Comparison of ENCODE assay signal across 9 cellular contexts in genomic region chr3:13046569-13047279, GRCh38. TPM values are rescaled to one million over a fixed set of nuclear protein-coding genes. Genes with fewer than 3 reads are reported as not detected.
DNase-seq lines count a peak whose midpoint lies in the region; ATAC-seq and TF ChIP-seq lines count a peak whose summit lies in the region.
"Had no signal": no experiment of that assay in that cellular context is flagged by ENCODE, and none has a peak within 500 bp of the region (broad histone marks: within the 10 kb centered on the region; RNA-seq: fewer than 3 reads in every experiment).

No MANE protein-coding gene starts in this region.

- H3K4me2 ChIP-seq in OCI-LY1 (ENCODE audit: low read length), result peak overlapping the region; percentile 14; the same call in 1 of the 2 replicates
- H3K4me2 ChIP-seq: KMS-11 had no signal

- no peaks in the 10 kb centered on the region for H4K20me1 ChIP-seq in OCI-LY1 (ENCODE audit: insufficient read depth, low read length)

- intact Hi-C loops in spleen (cut with DNase I; ENCODE audit: low total_unique reads) (no loop called here), upper lobe of right lung (cut with DNase I) (no loop called here)

- H3K36me3 ChIP-seq in OCI-LY1 (ENCODE audit: insufficient read depth, low read length) (no peaks in the 10 kb centered on the region), spleen (peaks cover 0 to 4% (median 0%) of the 10 kb centered on the region in 6 donors), upper lobe of right lung (no peaks in the 10 kb centered on the region)

- H3K27me3 ChIP-seq in OCI-LY1 (ENCODE audit: insufficient read depth, low read length) (peaks cover 12% of the 10 kb centered on the region), spleen (replicated peaks in 1 of 7) (no peaks in the 10 kb centered on the region), upper lobe of right lung (no peaks in the 10 kb centered on the region)

- no peaks in the 10 kb centered on the region for H3K36me3 Mint-ChIP-seq in T-helper 1 cell treated with Interleukin-12 subunit alpha and Interleukin-12 subunit beta and Interleukin-4 antibody, amounts not matched to agents 30 μg/mL and 1 μg/mL, for 36 hours (ENCODE audit: low read depth)

- peaks cover 11% of the 10 kb centered on the region for H3K4me1 Mint-ChIP-seq in T-helper 1 cell treated with Interleukin-12 subunit alpha and Interleukin-12 subunit beta and Interleukin-4 antibody, amounts not matched to agents 30 μg/mL and 1 μg/mL, for 36 hours (ENCODE audit: low read depth)

- DNase-seq in T-helper 1 cell (no peak), spleen (no peak), caudate nucleus (lab: John Stamatoyannopoulos, UW) (no peak), HT-29 (ENCODE audit: low spot score) (no peak), upper lobe of right lung (no peak)

- no peak overlapping the region for H3K9ac ChIP-seq in OCI-LY1 (ENCODE audit: low read length)
- H3K9ac ChIP-seq: KMS-11 had no signal

- H3F3A ChIP-seq in OCI-LY1 (ENCODE audit: insufficient read depth, low read length), result no peaks in the 10 kb centered on the region

- peaks cover 17% of the 10 kb centered on the region for H3K4me1 ChIP-seq in OCI-LY1 (ENCODE audit: insufficient read depth, low read length, severe bottlenecking)
- peaks cover 19 to 74% (median 37%) of the 10 kb centered on the region in 6 donors for H3K4me1 ChIP-seq in spleen
- no peaks in the 10 kb centered on the region for H3K4me1 ChIP-seq in upper lobe of right lung

- no peaks in the 10 kb centered on the region for H3K27me3 Mint-ChIP-seq in T-helper 1 cell treated with Interleukin-12 subunit alpha and Interleukin-12 subunit beta and Interleukin-4 antibody, amounts not matched to agents 30 μg/mL and 1 μg/mL, for 36 hours (ENCODE audit: low read depth)

- peak; percentile 31 for ATAC-seq in HG02759 (IDR thresholded peaks at IDR 0.05; ENCODE audit: unreplicated experiment)
- ATAC-seq in upper lobe of right lung, result no peak

- H3K9me3 ChIP-seq in OCI-LY1 (ENCODE audit: low read length) (no peaks in the 10 kb centered on the region), spleen (no peaks in the 10 kb centered on the region), upper lobe of right lung (no peaks in the 10 kb centered on the region)

- no peaks in the 10 kb centered on the region for H3K9me3 Mint-ChIP-seq in T-helper 1 cell treated with Interleukin-12 subunit alpha and Interleukin-12 subunit beta and Interleukin-4 antibody, amounts not matched to agents 30 μg/mL and 1 μg/mL, for 36 hours

- no peaks in the 10 kb centered on the region for H3K79me2 ChIP-seq in OCI-LY1 (ENCODE audit: insufficient read depth, low read length)

- H3K4me3 Mint-ChIP-seq in T-helper 1 cell treated with Interleukin-12 subunit alpha and Interleukin-12 subunit beta and Interleukin-4 antibody, amounts not matched to agents 30 μg/mL and 1 μg/mL, for 36 hours, result no peak overlapping the region

- H3K27ac Mint-ChIP-seq in T-helper 1 cell treated with Interleukin-12 subunit alpha and Interleukin-12 subunit beta and Interleukin-4 antibody, amounts not matched to agents 30 μg/mL and 1 μg/mL, for 36 hours, result peak overlapping the region; percentile 65

- H3K4me3 ChIP-seq in OCI-LY1 (ENCODE audit: low read depth, low read length, poor library complexity, severe bottlenecking), result no peak overlapping the region
- H3K4me3 ChIP-seq in spleen, result peak overlapping the region in 1 of 8 donors; percentile 17
- no peak overlapping the region for H3K4me3 ChIP-seq in upper lobe of right lung

- H2AFZ ChIP-seq in OCI-LY1 (ENCODE audit: low read length), result no peak overlapping the region

- TF ChIP-seq POLR2A in spleen (IDR thresholded peaks at IDR 0.05), result no peak

- H3K9me2 ChIP-seq in OCI-LY1 (ENCODE audit: low read depth, low read length), result no peaks in the 10 kb centered on the region

- peak overlapping the region; percentile 7 for H3K27ac ChIP-seq in OCI-LY1 (ENCODE audit: low read depth, low read length, poor library complexity, severe bottlenecking)
- H3K27ac ChIP-seq in spleen, result peak overlapping the region in 7 of 8 donors; percentile 15 to 85 (median 68)
- H3K27ac ChIP-seq in caudate nucleus (ENCODE audit: low read depth, low read length), result no peak overlapping the region
- no peak overlapping the region for H3K27ac ChIP-seq in upper lobe of right lung
- H3K27ac ChIP-seq: KMS-11 had no signal

- TF ChIP-seq CTCF in OCI-LY1 (IDR thresholded peaks at IDR 0.05; ENCODE audit: low read length), result no peak
- no peak for TF ChIP-seq CTCF in spleen (IDR thresholded peaks at IDR 0.05 in 8 of 11, conservative IDR thresholded peaks at IDR 0.05 in 3 of 11)
- TF ChIP-seq CTCF in upper lobe of right lung (IDR thresholded peaks at IDR 0.05), result no peak

- 55 to 71% (median 60%) methylated on average over 15 of the region's 15 CpGs for WGBS in spleen, 5 donors

RNA-seq across cellular contexts. Expression of gene IQSEC1, which starts 26.5 kb away (rescaled TPM):
- total RNA-seq in spleen (100 to 1,000 TPM; 107 to 170 (median 123) TPM), upper lobe of right lung (61.6 TPM)
- polyA plus RNA-seq in spleen, result 10 to 100 TPM; 23.0 to 39.1 (median 38.7) TPM
- total RNA-seq in HT-29 (2014; rRNA removed; shearing (Covaris generic)), result 3.6 and 4.8 TPM in 2 replicates

Comparison
In these comparisons a context has a peak if more than half of its experiments do, and no peak if none do; other contexts are left out.
1. H3K27ac ChIP-seq: peak in OCI-LY1 (single experiment) and spleen (7 of 8); none in caudate nucleus (single experiment) and upper lobe of right lung (single experiment).
2. RNA of gene IQSEC1, which starts 26.5 kb away (total RNA-seq): 107 to 170 TPM in spleen and 61.6 TPM in upper lobe of right lung (single experiment); 3.6 to 4.8 TPM in HT-29; every median in the first group is over 10 times any median in the second.